8 cellular contexts compared by ENCODE assay signal in the genomic region with DNA sequence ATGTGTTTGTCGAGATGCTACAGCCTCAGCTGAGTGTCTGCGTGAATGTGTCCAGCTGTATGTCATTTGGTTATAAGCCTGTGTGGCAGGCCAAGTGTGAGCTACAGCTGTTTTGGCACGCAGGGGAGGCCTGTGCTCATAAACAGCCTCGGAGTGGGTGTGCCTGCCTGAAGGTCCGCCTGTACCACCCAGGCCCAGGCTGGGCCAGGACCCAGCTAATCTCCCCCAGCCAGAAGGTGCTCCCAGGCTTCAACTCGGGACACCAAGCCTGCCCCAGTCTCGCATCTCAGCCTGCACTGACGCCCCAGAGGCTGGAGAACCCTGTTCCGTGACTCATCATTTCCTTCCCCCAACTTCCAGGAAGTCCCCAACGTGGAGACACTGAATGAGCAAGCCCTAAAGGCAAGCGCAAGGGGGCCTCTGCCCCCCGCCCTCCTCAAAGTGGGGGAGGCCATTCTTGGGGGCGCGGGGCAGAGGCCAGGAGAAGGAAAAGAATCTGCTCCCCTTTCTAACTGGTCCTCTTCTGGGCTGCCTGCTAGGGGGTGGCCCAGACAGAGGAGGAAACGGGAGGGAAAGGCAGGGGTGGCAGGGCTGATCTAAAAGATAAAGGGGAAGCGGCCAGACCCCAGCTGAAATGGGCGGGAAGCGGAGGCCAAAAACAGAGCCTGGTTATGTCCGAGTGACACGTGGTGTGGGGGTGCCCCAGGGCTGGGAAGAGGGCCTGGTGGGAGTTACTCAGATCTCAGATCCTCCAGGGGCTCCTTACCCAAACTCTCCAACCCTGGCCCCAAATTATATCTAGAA. TPM values are rescaled to one million over a fixed set of nuclear protein-coding genes. Genes with fewer than 3 reads are reported as not detected.
DNase-seq lines count a peak whose midpoint lies in the region; ATAC-seq and TF ChIP-seq lines count a peak whose summit lies in the region.

No MANE protein-coding gene starts in this region.

- H2BK15ac ChIP-seq in neuronal stem cell (ENCODE audit: low read length): peak overlapping the region; percentile 5

- no peak overlapping the region for H3K14ac ChIP-seq in neuronal stem cell (ENCODE audit: low read length)

- no peak overlapping the region for H3K23ac ChIP-seq in neuronal stem cell (ENCODE audit: low read depth, low read length, poor library complexity)

- H3K9ac ChIP-seq in neuronal stem cell (ENCODE audit: low read depth, low read length, poor library complexity): peak overlapping the region; percentile 75

- H3K4me2 ChIP-seq in neuronal stem cell (ENCODE audit: insufficient read depth, low read length, poor library complexity, severe bottlenecking): peak overlapping the region; percentile 90

- H3K18ac ChIP-seq in neuronal stem cell (ENCODE audit: low read length): peak overlapping the region; percentile 81

- H3K27ac Mint-ChIP-seq in activated T-helper 17 cell treated with anti-CD3 and anti-CD28 coated beads, Interleukin-2, amount 50 U/mL, for 72 hours: peak overlapping the region; percentile 99

- DNase-seq in GM04503 (ENCODE audit: low read depth) (peak; percentile 78), HK-2 (ENCODE audit: unreplicated experiment) (peak; percentile 82), foreskin fibroblast (peak; percentile 77 to 93), neuronal stem cell (ENCODE audit: low spot score) (peak; percentile 33), suprapubic skin (ENCODE audit: low spot score in 2 of 2) (peak; percentile 83 to 92)

- no peaks in the 10 kb centered on the region for H3K9me3 Mint-ChIP-seq in activated T-helper 17 cell treated with anti-CD3 and anti-CD28 coated beads, Interleukin-2, amount 50 U/mL, for 72 hours

- WGBS in neuronal stem cell (ENCODE audit: extremely low coverage in 2 of 2, insufficient read length in 2 of 2, insufficient replicate concordance in 1 of 2), 2 donors: no CpG with 5 or more reads among the region's 20 CpGs
- 3% methylated on average over 18 of the region's 20 CpGs for WGBS in suprapubic skin

- H2AK5ac ChIP-seq in neuronal stem cell (ENCODE audit: low read depth, low read length): peak overlapping the region; percentile 31

- no peak overlapping the region for H2BK12ac ChIP-seq in neuronal stem cell (ENCODE audit: low read length)

- peaks cover 15 to 41% of the 10 kb centered on the region in 2 donors for H3K36me3 ChIP-seq in neuronal stem cell (replicated peaks in 1 of 2; ENCODE audit: control insufficient read depth in 2 of 2, insufficient read depth in 2 of 2, low read length in 2 of 2)
- H3K36me3 ChIP-seq in suprapubic skin: peaks cover 20% of the 10 kb centered on the region

- no peaks in the 10 kb centered on the region for H3K27me3 Mint-ChIP-seq in activated T-helper 17 cell treated with anti-CD3 and anti-CD28 coated beads, Interleukin-2, amount 50 U/mL, for 72 hours

- peak overlapping the region; percentile 97 for H3K4me3 Mint-ChIP-seq in activated T-helper 17 cell treated with anti-CD3 and anti-CD28 coated beads, Interleukin-2, amount 50 U/mL, for 72 hours

- peak; percentile 35 for TF ChIP-seq POLR2A in Raji (IDR thresholded peaks at IDR 0.05; ENCODE audit: insufficient read depth, low read depth, low read length)
- no peak for TF ChIP-seq POLR2A in suprapubic skin (IDR thresholded peaks at IDR 0.05)

- H3K4me1 ChIP-seq in neuronal stem cell (ENCODE audit: control insufficient read depth in 2 of 2, insufficient read depth in 1 of 2, low read depth in 1 of 2, low read length in 2 of 2): peaks cover 16 to 18% of the 10 kb centered on the region in 2 donors
- peaks cover 61% of the 10 kb centered on the region for H3K4me1 ChIP-seq in suprapubic skin

- no peaks in the 10 kb centered on the region for H3K9me3 ChIP-seq in neuronal stem cell (replicated peaks in 1 of 2; ENCODE audit: control insufficient read depth in 2 of 2, insufficient read depth in 1 of 2, low read depth in 1 of 2, low read length in 2 of 2)
- H3K9me3 ChIP-seq in suprapubic skin: no peaks in the 10 kb centered on the region

- H3K4me1 Mint-ChIP-seq in activated T-helper 17 cell treated with anti-CD3 and anti-CD28 coated beads, Interleukin-2, amount 50 U/mL, for 72 hours: peaks cover 31% of the 10 kb centered on the region

- H3K27ac ChIP-seq in neuronal stem cell (replicated peaks; ENCODE audit: low read length): peak overlapping the region; percentile 65
- peak overlapping the region; percentile 90 for H3K27ac ChIP-seq in suprapubic skin

- H2BK120ac ChIP-seq in neuronal stem cell (ENCODE audit: low read depth, low read length): no peak overlapping the region

- no peak for TF ChIP-seq EP300 in suprapubic skin (IDR thresholded peaks at IDR 0.05)

- TF ChIP-seq CTCF in foreskin fibroblast (IDR thresholded peaks at IDR 0.05; ENCODE audit: low read depth, low read length) (no peak), suprapubic skin (IDR thresholded peaks at IDR 0.05) (no peak)

- H3K27me3 ChIP-seq in neuronal stem cell (ENCODE audit: control insufficient read depth in 3 of 3, insufficient read depth in 3 of 3, low read depth in 1 of 3, low read length in 3 of 3) (no peaks in the 10 kb centered on the region), suprapubic skin (no peaks in the 10 kb centered on the region)

- H2AFZ ChIP-seq in neuronal stem cell (ENCODE audit: low read length): peak overlapping the region; percentile 68

- H4K8ac ChIP-seq in neuronal stem cell (ENCODE audit: low read depth, low read length): no peak overlapping the region

- ATAC-seq in activated T-helper 17 cell treated with anti-CD3 and anti-CD28 coated beads, Interleukin-2, amount 50 U/mL, for 72 hours (replicated peaks): peak; percentile 68
- ATAC-seq in GM21390 (IDR thresholded peaks at IDR 0.05; ENCODE audit: unreplicated experiment): no peak

- H4K91ac ChIP-seq in neuronal stem cell (ENCODE audit: low read depth, low read length, poor library complexity): no peak overlapping the region

- H3K79me1 ChIP-seq in neuronal stem cell (ENCODE audit: low read depth, low read length): peaks cover 9% of the 10 kb centered on the region

- peak overlapping the region; percentile 93 for H2BK5ac ChIP-seq in neuronal stem cell (ENCODE audit: low read length)

- peaks cover 60% of the 10 kb centered on the region for H3K36me3 Mint-ChIP-seq in activated T-helper 17 cell treated with anti-CD3 and anti-CD28 coated beads, Interleukin-2, amount 50 U/mL, for 72 hours (ENCODE audit: low read depth)

- no peak overlapping the region for H3K4ac ChIP-seq in neuronal stem cell (ENCODE audit: low read length)

- H3K4me3 ChIP-seq in foreskin fibroblast (ENCODE audit: low read depth in 1 of 2, low read length in 2 of 2) (peak overlapping the region; percentile 75 to 93), neuronal stem cell (ENCODE audit: low read length in 2 of 2) (peak overlapping the region; percentile 51 to 95), suprapubic skin (peak overlapping the region; percentile 95)

RNA-seq across cellular contexts. Expression of a gene that starts 2.0 kb away (rescaled TPM):
- 100 to 1,000 TPM; 119 to 221 TPM for total RNA-seq in activated T-helper 17 cell treated with anti-CD3 and anti-CD28 coated beads, Interleukin-2, amount 50 U/mL, for 72 hours
- 54.5 TPM for polyA plus RNA-seq in neuronal stem cell (2013, experiment 1 of 2)
- 53.6 TPM for polyA plus RNA-seq in neuronal stem cell (2013, experiment 2 of 2)
- 100 to 1,000 TPM in 3 of 4 donors, 10 to 100 TPM in 1; 79.4 to 191 (median 131) TPM for total RNA-seq in suprapubic skin

RNA-seq across cellular contexts. Expression of a gene that starts 40.2 kb away (rescaled TPM):
- 10 to 100 TPM; 60.7 to 69.9 TPM for total RNA-seq in activated T-helper 17 cell treated with anti-CD3 and anti-CD28 coated beads, Interleukin-2, amount 50 U/mL, for 72 hours
- polyA plus RNA-seq in neuronal stem cell (2013, experiment 1 of 2): 94.3 TPM
- polyA plus RNA-seq in neuronal stem cell (2013, experiment 2 of 2): 93.2 TPM
- total RNA-seq in suprapubic skin: 10 to 100 TPM; 73.2 to 87.6 (median 81.1) TPM

RNA-seq across cellular contexts. Expression of a gene that starts 40.6 kb away (rescaled TPM):
- total RNA-seq in activated T-helper 17 cell treated with anti-CD3 and anti-CD28 coated beads, Interleukin-2, amount 50 U/mL, for 72 hours: 10 to 100 TPM in 1 of 2 donors, 1 to 10 TPM in 1; 6.3 to 14.3 TPM
- 16.8 TPM for polyA plus RNA-seq in neuronal stem cell (2013, experiment 1 of 2)
- 16.0 TPM for polyA plus RNA-seq in neuronal stem cell (2013, experiment 2 of 2)
- 10 to 100 TPM in 1 of 4 donors, 1 to 10 TPM in 3; 7.1 to 15.2 (median 7.8) TPM for total RNA-seq in suprapubic skin

Comparison
In these comparisons a context has a peak if more than half of its experiments do, and no peak if none do; other contexts are left out.
1. DNase-seq: peak in every context shown above with its lines; median percentile 88 in suprapubic skin; 85 in foreskin fibroblast; 82 in HK-2; 78 in GM04503; 33 in neuronal stem cell.